ENCODE assay signal across 8 cellular contexts in the genomic region with DNA sequence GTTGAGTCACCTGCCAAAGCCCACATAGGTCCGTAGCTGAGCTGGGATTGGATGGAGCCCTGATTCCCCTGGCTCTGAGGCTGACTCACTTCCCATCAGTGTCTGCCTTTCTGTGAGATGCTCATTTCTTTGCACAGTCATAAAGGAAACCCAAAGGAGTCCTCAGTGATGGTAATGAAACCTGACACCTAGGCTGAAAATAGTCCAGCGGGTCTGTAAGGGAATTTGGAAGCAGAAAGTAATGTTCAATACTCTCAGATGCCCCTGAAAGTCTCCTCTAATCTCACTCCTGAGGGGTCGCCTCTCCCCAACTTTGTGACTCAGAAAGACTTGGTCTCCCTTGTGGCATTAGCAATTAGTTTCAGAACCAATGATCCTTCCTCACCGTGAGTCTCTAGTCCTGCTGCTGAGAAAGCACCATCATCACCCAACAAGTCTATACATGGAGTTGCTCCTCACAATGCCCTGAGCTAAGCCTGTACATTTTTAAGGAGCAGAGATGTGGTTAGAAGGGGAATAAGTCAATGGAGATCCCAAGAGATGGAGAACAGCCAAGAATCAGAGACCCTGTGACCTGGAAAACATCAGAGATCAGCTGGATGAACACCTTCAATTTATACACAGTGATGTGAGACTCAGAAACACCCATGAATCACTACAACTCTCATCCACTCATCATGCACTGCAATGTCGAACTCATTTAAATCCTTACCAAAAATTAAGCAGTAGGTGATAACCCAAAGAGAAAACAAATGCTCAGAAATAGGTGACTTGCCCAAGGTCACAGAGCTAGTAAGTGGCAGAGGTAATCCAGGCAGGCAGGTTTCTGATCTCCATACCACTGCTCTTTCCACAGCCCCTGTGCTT.
A peak's percentile ranks its signal among the peaks of the same experiment; 100 is the strongest.
DNase-seq lines count a peak whose midpoint lies in the region; ATAC-seq and TF ChIP-seq lines count a peak whose summit lies in the region.

No MANE protein-coding gene starts in this region.

- no peaks in the 10 kb centered on the region for H3K9me3 ChIP-seq in MG63

- TF ChIP-seq POLR2A in erythroblast (IDR thresholded peaks at IDR 0.05; ENCODE audit: low read length), result no peak

- H3K27me3 ChIP-seq in MG63, result no peaks in the 10 kb centered on the region

- peak; percentile 96 for ATAC-seq in GM18858 (IDR thresholded peaks at IDR 0.05; ENCODE audit: unreplicated experiment)

- no peak overlapping the region for H3K4me3 ChIP-seq in MG63

- DNase-seq in GOT3 (lab: John Stamatoyannopoulos, UW) (peak; percentile 56), MG63 (peak; percentile 10), islet precursor cell (peak; percentile 59), NCI-H1092 (lab: John Stamatoyannopoulos, UW) (no peak), NCI-H2029 (lab: John Stamatoyannopoulos, UW) (no peak), erythroblast (lab: John Stamatoyannopoulos, UW) (no peak), KBM-7 (no peak)

- no peaks in the 10 kb centered on the region for H3K36me3 ChIP-seq in MG63

- in situ Hi-C loops in KBM-7 (cut with MboI; ENCODE audit: low pct_unique_long_range_greater_than_20kb, low sequenced_read_pairs), result no loop called here

Comparison
In these comparisons a context has a peak if more than half of its experiments do, and no peak if none do; other contexts are left out.
1. DNase-seq: peak in GOT3 (single experiment), MG63 (single experiment) and islet precursor cell (single experiment); none in NCI-H1092 (single experiment), NCI-H2029 (single experiment), erythroblast (0 of 2) and KBM-7 (single experiment).